Comparison of ENCODE assay signal across 8 cellular contexts in the genomic region with DNA sequence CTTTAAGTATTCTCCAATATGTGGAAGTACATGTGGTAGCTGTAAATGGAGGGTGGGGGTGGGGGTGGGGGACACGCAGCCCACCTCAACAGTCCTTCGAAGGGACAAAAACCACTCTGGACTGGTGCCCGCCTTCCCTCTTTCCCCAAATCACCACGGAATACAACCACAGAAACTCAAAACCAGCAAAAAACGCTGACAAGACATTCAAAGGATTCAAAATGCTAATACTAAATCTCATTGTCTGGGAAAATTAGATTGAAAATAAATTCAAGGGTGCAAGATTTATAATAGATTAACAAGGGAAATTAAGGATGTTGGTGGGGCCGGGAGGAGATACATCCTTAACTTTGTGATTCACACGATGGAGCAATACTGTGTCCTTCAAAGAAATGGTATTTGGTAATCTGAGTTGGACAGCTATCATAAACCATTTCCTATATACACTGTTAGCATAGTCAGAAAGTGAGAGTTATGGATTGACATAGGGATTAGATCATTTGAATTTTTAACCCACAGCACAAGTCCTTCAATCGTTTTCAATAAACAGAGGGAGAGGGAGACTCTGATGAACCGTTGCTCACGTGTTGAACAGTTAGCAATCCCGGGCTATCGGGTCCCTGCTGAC. TPM values are rescaled to one million over a fixed set of nuclear protein-coding genes. Genes with fewer than 3 reads are reported as not detected.
A peak's percentile ranks its signal among the peaks of the same experiment; 100 is the strongest.
DNase-seq lines count a peak whose midpoint lies in the region; ATAC-seq and TF ChIP-seq lines count a peak whose summit lies in the region.

No MANE protein-coding gene starts in this region.

- H3K9ac ChIP-seq in HUES64 (ENCODE audit: low read depth, low read length) (no peak overlapping the region; the same call in 1 of the 2 replicates), mammary epithelial cell (ENCODE audit: insufficient read depth, low read length) (peak overlapping the region; percentile 82)

- BruUV-seq in mammary epithelial cell (replicated peaks; lab: Mats Ljungman, UMichigan): TSS peak; percentile 63

- H3K36me3 ChIP-seq in BE2C (no peaks in the 10 kb centered on the region), HUES64 (ENCODE audit: insufficient read depth, low read length) (no peaks in the 10 kb centered on the region), mammary epithelial cell (ENCODE audit: insufficient read depth, low read length) (no peaks in the 10 kb centered on the region), muscle layer of duodenum (ENCODE audit: control insufficient read depth in 1 of 2, insufficient read depth in 2 of 2, low read length in 2 of 2) (no peaks in the 10 kb centered on the region)

- dilution Hi-C loops in mammary epithelial cell (cut with HindIII; ENCODE audit: low sequenced_read_pairs): no loop called here

- ATAC-seq in HG02973 (IDR thresholded peaks at IDR 0.05; ENCODE audit: unreplicated experiment): no peak
- no peak for ATAC-seq in HG03159 (IDR thresholded peaks at IDR 0.05; ENCODE audit: unreplicated experiment)
- no peak for ATAC-seq in GM18868 (IDR thresholded peaks at IDR 0.05; ENCODE audit: unreplicated experiment)
- no peak for ATAC-seq in HG02623 (IDR thresholded peaks at IDR 0.05; ENCODE audit: unreplicated experiment)

- H3K79me2 ChIP-seq in mammary epithelial cell (ENCODE audit: insufficient read depth, low read length): peaks cover 40% of the 10 kb centered on the region

- CTCF ChIA-PET in mammary epithelial cell (lab: Charles Lee; ENCODE audit: low non-redundant PET): no interaction called here

- in situ Hi-C loops in mammary epithelial cell (cut with MboI; ENCODE audit: low sequenced_read_pairs in 2 of 2): no loop called here

- H3K9me3 ChIP-seq in BE2C (no peaks in the 10 kb centered on the region), HUES64 (ENCODE audit: insufficient read depth, low read depth, low read length) (no peaks in the 10 kb centered on the region), mammary epithelial cell (replicated peaks; ENCODE audit: insufficient read depth, low read length) (no peaks in the 10 kb centered on the region), muscle layer of duodenum (ENCODE audit: control insufficient read depth in 1 of 2, low read length in 2 of 2) (no peaks in the 10 kb centered on the region)

- H3K4me1 ChIP-seq in BE2C (no peaks in the 10 kb centered on the region; the same call in 1 of the 2 replicates), HUES64 (ENCODE audit: insufficient read depth, low read length) (peaks cover 12% of the 10 kb centered on the region; the same call in 1 of the 2 replicates), mammary epithelial cell (ENCODE audit: insufficient read depth, low read length) (peaks cover 16% of the 10 kb centered on the region), muscle layer of duodenum (ENCODE audit: control insufficient read depth in 1 of 2, insufficient read depth in 2 of 2, low read length in 2 of 2) (peaks cover 8 to 20% of the 10 kb centered on the region in 2 donors)

- 70% methylated on average over 11 of the region's 12 CpGs for WGBS in HUES64
- 44% methylated on average over 12 of the region's 12 CpGs for WGBS in mammary epithelial cell (ENCODE audit: low coverage, missing lambda C conversion rate)

- TF ChIP-seq CTCF in BE2C (IDR thresholded peaks at IDR 0.05; ENCODE audit: low read depth, low read length) (no peak), mammary epithelial cell (conservative IDR thresholded peaks at IDR 0.05 in 1 of 2, IDR thresholded peaks at IDR 0.05 in 1 of 2; ENCODE audit: extremely low read depth in 1 of 2, insufficient read depth in 1 of 2, low read depth in 1 of 2, low read length in 2 of 2) (no peak)

- DNase-seq in BE2C (no peak), mammary epithelial cell (peak; percentile 51)

- peak overlapping the region; percentile 85 for H2AFZ ChIP-seq in mammary epithelial cell (ENCODE audit: low read depth, low read length)

- H3K27ac ChIP-seq in HUES64 (ENCODE audit: low read depth, low read length) (no peak overlapping the region), mammary epithelial cell (ENCODE audit: insufficient read depth, low read depth, low read length) (peak overlapping the region; percentile 88), muscle layer of duodenum (ENCODE audit: low read length) (no peak overlapping the region)

- intact Hi-C loops in mammary epithelial cell (cut with micrococcal nuclease): loop anchor here (1.0 kb wide), 2 partner anchors 15 to 35 kb away; no protein-coding TSS in a partner anchor

- peak overlapping the region; percentile 97 for H3K4me3 ChIP-seq in BE2C (ENCODE audit: low read depth, low read length)
- H3K4me3 ChIP-seq in HUES64 (ENCODE audit: low read length): peak overlapping the region; percentile 87
- peak overlapping the region; percentile 41 to 89 (median 69) for H3K4me3 ChIP-seq in mammary epithelial cell (replicated peaks in 1 of 3; ENCODE audit: insufficient read depth in 1 of 3, low read depth in 2 of 3, low read length in 3 of 3)
- H3K4me3 ChIP-seq in muscle layer of duodenum (ENCODE audit: low read depth in 1 of 2, low read length in 2 of 2): peak overlapping the region; percentile 94 to 95

- no peaks in the 10 kb centered on the region for H4K20me1 ChIP-seq in mammary epithelial cell (ENCODE audit: insufficient read depth, low read length)

- peak overlapping the region; percentile 86 for H3K4me2 ChIP-seq in mammary epithelial cell (ENCODE audit: insufficient read depth, low read depth, low read length)

- no peaks in the 10 kb centered on the region for H3K27me3 ChIP-seq in BE2C
- no peaks in the 10 kb centered on the region for H3K27me3 ChIP-seq in HUES64 (ENCODE audit: insufficient read depth, low read length)
- no peaks in the 10 kb centered on the region for H3K27me3 ChIP-seq in mammary epithelial cell (ENCODE audit: insufficient read depth, low read length)
- H3K27me3 ChIP-seq in muscle layer of duodenum (ENCODE audit: low read depth, low read length): no peaks in the 10 kb centered on the region

RNA-seq across cellular contexts. Expression of a gene that starts 0.8 kb away (rescaled TPM):
- polyA plus RNA-seq in BE2C (2012; ENCODE audit: insufficient read depth, insufficient read length, low read depth): 5.9 TPM
- polyA plus RNA-seq in HUES64 (2013, experiment 1 of 2): 12.2 TPM
- polyA plus RNA-seq in HUES64 (2013, experiment 2 of 2): 12.6 TPM
- 10 to 100 TPM in 1 of 2 donors, 1 to 10 TPM in 1; 9.3 to 10.4 TPM for total RNA-seq in mammary epithelial cell
- 5.7 TPM for polyA plus RNA-seq in mammary epithelial cell
- 8.7 TPM for polyA minus RNA-seq in mammary epithelial cell

RNA-seq across cellular contexts. Expression of a gene that starts 1.1 kb away (rescaled TPM):
- not detected for polyA plus RNA-seq in BE2C (2012; ENCODE audit: insufficient read depth, insufficient read length, low read depth)
- 0.45 TPM for polyA plus RNA-seq in HUES64 (2013, experiment 1 of 2)
- 0.51 TPM for polyA plus RNA-seq in HUES64 (2013, experiment 2 of 2)
- 1 to 10 TPM; 1.7 to 4.2 TPM for total RNA-seq in mammary epithelial cell
- 1.1 TPM for polyA plus RNA-seq in mammary epithelial cell
- 5.6 TPM for polyA minus RNA-seq in mammary epithelial cell
